20 cellular contexts compared by ENCODE assay signal in the genomic region with DNA sequence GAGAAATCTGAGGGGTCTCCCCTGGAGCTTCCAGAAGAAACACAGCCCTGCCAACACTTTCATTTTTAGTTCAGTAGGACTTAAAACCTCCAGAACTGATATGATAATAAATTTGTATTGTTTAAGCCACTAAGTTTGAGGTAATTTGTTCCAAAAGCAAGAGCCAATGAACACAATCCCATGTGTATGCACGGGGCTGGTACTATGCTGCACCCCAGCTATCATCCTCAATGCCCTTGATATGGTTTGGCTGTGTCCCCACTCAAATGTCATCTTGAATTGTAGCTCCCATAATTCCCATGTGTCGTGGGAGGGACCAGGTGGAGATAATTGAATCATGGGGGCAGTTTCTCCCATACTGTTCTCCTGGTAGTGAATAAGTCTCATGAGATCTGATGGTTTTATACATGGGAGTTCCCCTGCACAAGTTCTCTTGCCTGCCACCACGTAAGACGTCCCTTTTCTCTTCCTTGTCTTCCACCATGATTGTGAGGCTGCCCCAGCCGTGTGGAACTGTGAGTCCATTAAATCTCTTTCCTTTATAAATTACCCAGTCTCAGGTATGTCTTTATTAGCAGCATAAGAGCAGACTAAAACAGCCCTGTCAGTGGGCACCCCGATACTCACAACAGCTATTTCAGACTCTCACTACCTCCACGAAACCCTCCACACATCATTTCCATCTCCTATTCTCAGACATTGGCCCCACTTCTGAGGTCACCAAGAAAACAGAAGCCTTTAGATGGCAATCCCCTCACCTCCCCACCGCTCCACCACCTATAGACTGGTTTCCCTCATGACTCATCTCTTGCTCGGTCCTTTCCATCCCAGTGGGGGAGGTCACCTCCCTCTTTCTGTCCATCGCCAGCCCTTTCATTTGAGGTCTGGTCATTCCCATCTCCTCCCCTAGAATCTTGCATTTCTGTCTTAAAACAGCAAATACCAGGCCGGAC. TPM values are rescaled to one million over a fixed set of nuclear protein-coding genes. Genes with fewer than 3 reads are reported as not detected.
DNase-seq lines count a peak whose midpoint lies in the region; ATAC-seq and TF ChIP-seq lines count a peak whose summit lies in the region.
"Had no signal": no experiment of that assay in that cellular context is flagged by ENCODE, and none has a peak within 500 bp of the region (broad histone marks: within the 10 kb centered on the region; RNA-seq: fewer than 3 reads in every experiment).

No MANE protein-coding gene starts in this region.

- H3K9me3 ChIP-seq in CD8-positive, alpha-beta memory T cell (ENCODE audit: low read length) = no peaks in the 10 kb centered on the region
- H3K9me3 ChIP-seq: adrenal gland, BLaER1, heart right ventricle, left lung had no signal

- H3K27me3 ChIP-seq in CD8-positive, alpha-beta memory T cell (ENCODE audit: insufficient read depth, low read length, poor library complexity, severe bottlenecking) = no peaks in the 10 kb centered on the region
- H3K27me3 ChIP-seq: adrenal gland, BLaER1, heart right ventricle, left lung had no signal

- H3K4me3 Mint-ChIP-seq in activated T-helper 17 cell treated with anti-CD3 and anti-CD28 coated beads, Interleukin-2, amount 50 U/mL, for 72 hours = peak overlapping the region; percentile 20
- H3K4me3 Mint-ChIP-seq in CD8-positive, alpha-beta memory T cell = no peak overlapping the region
- H3K4me3 Mint-ChIP-seq: HFFc6, nephron had no signal

- CTCF ChIA-PET in CD8-positive, alpha-beta memory T cell (lab: Charles Lee) = no interaction called here

- intact Hi-C loops in left ventricle myocardium superior (cut with micrococcal nuclease) = no loop called here

- H3K36me3 ChIP-seq in CD8-positive, alpha-beta memory T cell (ENCODE audit: insufficient read depth, low read length) = no peaks in the 10 kb centered on the region
- H3K36me3 ChIP-seq: adrenal gland, BLaER1, heart right ventricle, left lung had no signal

- no peaks in the 10 kb centered on the region for H3K36me3 Mint-ChIP-seq in activated T-helper 17 cell treated with anti-CD3 and anti-CD28 coated beads, Interleukin-2, amount 50 U/mL, for 72 hours (ENCODE audit: low read depth)
- no peaks in the 10 kb centered on the region for H3K36me3 Mint-ChIP-seq in CD8-positive, alpha-beta memory T cell

- no peaks in the 10 kb centered on the region for H3K4me1 ChIP-seq in CD8-positive, alpha-beta memory T cell (ENCODE audit: insufficient read depth, low read length)
- H3K4me1 ChIP-seq: adrenal gland, heart right ventricle, left lung had no signal

- POLR2A ChIA-PET in CD8-positive, alpha-beta memory T cell (lab: Charles Lee) = no interaction called here

- H3K4me1 Mint-ChIP-seq in activated T-helper 17 cell treated with anti-CD3 and anti-CD28 coated beads, Interleukin-2, amount 50 U/mL, for 72 hours = peaks cover 6% of the 10 kb centered on the region
- no peaks in the 10 kb centered on the region for H3K4me1 Mint-ChIP-seq in CD8-positive, alpha-beta memory T cell
- H3K4me1 Mint-ChIP-seq: nephron had no signal

- no peak for TF ChIP-seq CTCF in GM13977 (IDR thresholded peaks at IDR 0.05; ENCODE audit: extremely low read depth, insufficient read depth, missing control alignments)

- DNase-seq in GM13977 (ENCODE audit: low spot score) (peak; percentile 82), GM19240 (ENCODE audit: insufficient read length, low spot score) (peak; percentile 35), left ventricle myocardium superior (no peak), NCI-H1436 (lab: John Stamatoyannopoulos, UW) (no peak)
- no peak for DNase-seq in activated CD8-positive, alpha-beta memory T cell treated with anti-CD3 and anti-CD28 coated beads, Interleukin-2, amount 50 U/mL, for 4 hours
- no peak for DNase-seq in CD8-positive, alpha-beta memory T cell
- DNase-seq: adrenal gland, heart right ventricle, HFFc6, left lung, MV-4-11, NCI-H345 had no signal

- H3K4me3 ChIP-seq in CD8-positive, alpha-beta memory T cell (ENCODE audit: low read length) = no peak overlapping the region
- H3K4me3 ChIP-seq: adrenal gland, BLaER1, heart right ventricle, left lung had no signal

- H3K27me3 Mint-ChIP-seq in activated T-helper 17 cell treated with anti-CD3 and anti-CD28 coated beads, Interleukin-2, amount 50 U/mL, for 72 hours = peaks cover 13% of the 10 kb centered on the region
- peaks cover 9 to 15% of the 10 kb centered on the region in 2 donors for H3K27me3 Mint-ChIP-seq in CD8-positive, alpha-beta memory T cell

- in situ Hi-C loops in GM13977 (cut with MboI; ENCODE audit: low pct_unique_long_range_greater_than_20kb, low sequenced_read_pairs, unreplicated experiment) = no loop called here

- H3K27ac ChIP-seq in CD8-positive, alpha-beta memory T cell (ENCODE audit: low read depth, low read length) = no peak overlapping the region
- H3K27ac ChIP-seq: adrenal gland, BLaER1, heart right ventricle, left lung had no signal

- H3K27ac Mint-ChIP-seq in activated T-helper 17 cell treated with anti-CD3 and anti-CD28 coated beads, Interleukin-2, amount 50 U/mL, for 72 hours = peak overlapping the region; percentile 12
- H3K27ac Mint-ChIP-seq in CD8-positive, alpha-beta memory T cell = no peak overlapping the region
- H3K27ac Mint-ChIP-seq: HFFc6, nephron had no signal

- no peaks in the 10 kb centered on the region for H3K9me3 Mint-ChIP-seq in activated T-helper 17 cell treated with anti-CD3 and anti-CD28 coated beads, Interleukin-2, amount 50 U/mL, for 72 hours
- H3K9me3 Mint-ChIP-seq in CD8-positive, alpha-beta memory T cell = no peaks in the 10 kb centered on the region
- H3K9me3 Mint-ChIP-seq: HFFc6, nephron had no signal

- ATAC-seq in HG02840 (IDR thresholded peaks at IDR 0.05; ENCODE audit: low FRiP score, unreplicated experiment) (peak; percentile 71), left ventricle myocardium superior (no peak)
- peak; percentile 89 for ATAC-seq in activated T-helper 17 cell treated with anti-CD3 and anti-CD28 coated beads, Interleukin-2, amount 50 U/mL, for 72 hours (replicated peaks)
- ATAC-seq: heart right ventricle, left lung, sciatic nerve had no signal

RNA-seq across cellular contexts. Expression of a gene that starts 8.9 kb away (rescaled TPM):
- not detected for total RNA-seq in activated T-helper 17 cell treated with anti-CD3 and anti-CD28 coated beads, Interleukin-2, amount 50 U/mL, for 72 hours
- total RNA-seq in left ventricle myocardium superior = not detected
- not detected for total RNA-seq in CD8-positive, alpha-beta memory T cell
- polyA plus RNA-seq in CD8-positive, alpha-beta memory T cell = not detected
- total RNA-seq: activated CD8-positive, alpha-beta memory T cell treated with anti-CD3 and anti-CD28 coated beads for 36 hours; epithelial cell of proximal tubule; HFFc6; left lung; sciatic nerve; T-helper 1 cell treated with Interleukin-12 subunit alpha and Interleukin-12 subunit beta and Interleukin-4 antibody, amounts not matched to agents 30 ng/mL and 1 ng/mL, for 36 hours had no signal
- polyA plus RNA-seq: heart right ventricle had no signal

Comparison
In these comparisons a context has a peak if more than half of its experiments do, and no peak if none do; other contexts are left out.
1. DNase-seq: peak in GM13977 (single experiment) and GM19240 (single experiment); none in activated CD8-positive, alpha-beta memory T cell treated with anti-CD3 and anti-CD28 coated beads, Interleukin-2, amount 50 U/mL, for 4 hours (single experiment), left ventricle myocardium superior (single experiment), NCI-H1436 (single experiment) and CD8-positive, alpha-beta memory T cell (0 of 5).